In genomic region chr6:150641398-150642139, GRCh38 we compare ENCODE assay signal across 9 cellular contexts. TPM values are rescaled to one million over a fixed set of nuclear protein-coding genes. Genes with fewer than 3 reads are reported as not detected.
DNase-seq lines count a peak whose midpoint lies in the region; ATAC-seq and TF ChIP-seq lines count a peak whose summit lies in the region.
"Had no signal": no experiment of that assay in that cellular context is flagged by ENCODE, and none has a peak within 500 bp of the region (broad histone marks: within the 10 kb centered on the region; RNA-seq: fewer than 3 reads in every experiment).

No MANE protein-coding gene starts in this region.

- no peak overlapping the region for H3K4ac ChIP-seq in mesendoderm (ENCODE audit: low read depth, low read length)

- no peaks in the 10 kb centered on the region for H3K27me3 ChIP-seq in endocrine pancreas (ENCODE audit: control insufficient read depth, insufficient read depth, low read length)
- no peaks in the 10 kb centered on the region for H3K27me3 ChIP-seq in gastrocnemius medialis
- H3K27me3 ChIP-seq in mesendoderm (ENCODE audit: insufficient read depth, low read length, poor library complexity), result no peaks in the 10 kb centered on the region

- H3K36me3 ChIP-seq in endocrine pancreas (ENCODE audit: control insufficient read depth, insufficient read depth, low read length) (no peaks in the 10 kb centered on the region), gastrocnemius medialis (no peaks in the 10 kb centered on the region), mesendoderm (ENCODE audit: control insufficient read depth, insufficient read depth, low read length) (no peaks in the 10 kb centered on the region)

- H3K4me1 ChIP-seq in endocrine pancreas (ENCODE audit: control insufficient read depth, insufficient read depth, low read length) (no peaks in the 10 kb centered on the region), gastrocnemius medialis (no peaks in the 10 kb centered on the region), mesendoderm (ENCODE audit: control insufficient read depth, low read depth, low read length) (no peaks in the 10 kb centered on the region)

- intact Hi-C loops in gastrocnemius medialis (cut with DNase I; ENCODE audit: low total_unique reads), result no loop called here

- H3K9ac ChIP-seq in endocrine pancreas (ENCODE audit: control insufficient read depth, insufficient read depth, low read length) (no peak overlapping the region), mesendoderm (ENCODE audit: low read length) (no peak overlapping the region)

- no peak overlapping the region for H2AK5ac ChIP-seq in mesendoderm (ENCODE audit: low read length)

- H4K5ac ChIP-seq in mesendoderm (ENCODE audit: low read length), result no peak overlapping the region

- in situ Hi-C loops in gastrocnemius medialis (cut with MboI; ENCODE audit: low sequenced_read_pairs in 4 of 4), result no loop called here

- no CpG with 5 or more reads among the region's 6 CpGs for WGBS in mesendoderm (ENCODE audit: extremely low coverage, insufficient coverage, low lambda C conversion rate)

- no peaks in the 10 kb centered on the region for H3K79me1 ChIP-seq in mesendoderm (ENCODE audit: low read length)

- H3K27ac ChIP-seq in gastrocnemius medialis (peak overlapping the region in 2 of 4 donors; percentile 22 to 23), mesendoderm (ENCODE audit: low read depth, low read length) (no peak overlapping the region)

- no peak overlapping the region for H2BK15ac ChIP-seq in mesendoderm (replicated peaks; ENCODE audit: low read depth)

- TF ChIP-seq POLR2A in gastrocnemius medialis (IDR thresholded peaks at IDR 0.05), result no peak

- no peak overlapping the region for H3K23ac ChIP-seq in mesendoderm (ENCODE audit: low read length)

- H2BK120ac ChIP-seq in mesendoderm (ENCODE audit: low read depth, low read length), result no peak overlapping the region

- H3K9me3 ChIP-seq in endocrine pancreas (ENCODE audit: control insufficient read depth, low read length), result no peaks in the 10 kb centered on the region
- H3K9me3 ChIP-seq in gastrocnemius medialis, result no peaks in the 10 kb centered on the region

- peak; percentile 35 for DNase-seq in GM20000 (ENCODE audit: low spot score)
- no peak for DNase-seq in gastrocnemius medialis
- DNase-seq in mesendoderm, result no peak
- no peak for DNase-seq in T-helper 2 cell

- no peak overlapping the region for H3K4me2 ChIP-seq in mesendoderm (ENCODE audit: low read length)

- no peak for TF ChIP-seq CTCF in GM20000 (IDR thresholded peaks at IDR 0.05; ENCODE audit: extremely low read depth, missing control alignments)
- TF ChIP-seq CTCF in gastrocnemius medialis (IDR thresholded peaks at IDR 0.05 in 4 of 5, conservative IDR thresholded peaks at IDR 0.05 in 1 of 5), result no peak

- no peak overlapping the region for H3K18ac ChIP-seq in mesendoderm (ENCODE audit: low read length)

- H3K79me2 ChIP-seq in mesendoderm (ENCODE audit: control insufficient read depth, insufficient read depth, low read length), result no peaks in the 10 kb centered on the region

- peak; percentile 59 for ATAC-seq in HG03521 (IDR thresholded peaks at IDR 0.05; ENCODE audit: unreplicated experiment)
- no peak for ATAC-seq in gastrocnemius medialis
- no peak for ATAC-seq in GM18502 (IDR thresholded peaks at IDR 0.05; ENCODE audit: poor library complexity, unreplicated experiment)
- no peak for ATAC-seq in HG03469 (IDR thresholded peaks at IDR 0.05; ENCODE audit: unreplicated experiment)

- H3K4me3 ChIP-seq in endocrine pancreas (ENCODE audit: control insufficient read depth, insufficient read depth, low read length) (peak overlapping the region; percentile 8), gastrocnemius medialis (peak overlapping the region in 3 of 4 donors; percentile 12 to 42 (median 25)), mesendoderm (ENCODE audit: low read length) (no peak overlapping the region)

- H2BK5ac ChIP-seq in mesendoderm (ENCODE audit: low read length), result no peak overlapping the region

- no peak overlapping the region for H4K8ac ChIP-seq in mesendoderm (ENCODE audit: low read depth, low read length)

- H3K56ac ChIP-seq in mesendoderm (ENCODE audit: low read length), result no peak overlapping the region

RNA-seq across cellular contexts. Expression of gene PLEKHG1, which starts 41.9 kb away (rescaled TPM):
- total RNA-seq in gastrocnemius medialis, result 1 to 10 TPM; 2.3 to 7.7 (median 4.4) TPM
- 0.29 TPM for polyA plus RNA-seq in mesendoderm (2013, experiment 1 of 2)
- 0.34 TPM for polyA plus RNA-seq in mesendoderm (2013, experiment 2 of 2)
- total RNA-seq: M059J had no signal
